ENCODE assay signal across 8 cellular contexts in the genomic region with DNA sequence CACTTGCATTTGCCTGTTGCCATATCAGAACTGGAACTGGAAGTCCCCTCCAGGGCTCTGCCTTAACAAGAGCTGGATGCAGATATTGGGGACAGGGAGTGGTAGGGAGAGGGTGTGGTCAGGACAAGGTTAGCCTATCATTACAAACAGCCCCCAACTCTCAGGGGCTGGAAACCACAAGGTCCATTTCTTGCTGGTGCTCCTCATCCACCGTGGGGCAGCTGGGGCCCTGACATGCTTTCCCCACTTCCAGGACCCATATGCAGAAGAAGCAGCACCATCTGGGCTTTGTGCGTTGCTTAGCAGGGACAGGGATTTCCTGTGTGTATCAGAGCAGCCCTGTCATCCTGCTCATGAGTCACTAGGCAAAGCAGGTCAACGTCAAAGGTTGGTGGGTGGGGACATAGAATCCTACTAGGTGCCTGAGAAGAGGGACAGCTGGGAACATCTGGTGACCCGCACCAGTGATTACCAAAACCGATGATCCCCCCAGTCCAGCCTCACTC. TPM values are rescaled to one million over a fixed set of nuclear protein-coding genes. Genes with fewer than 3 reads are reported as not detected.
A peak's percentile ranks its signal among the peaks of the same experiment; 100 is the strongest.
DNase-seq lines count a peak whose midpoint lies in the region; ATAC-seq and TF ChIP-seq lines count a peak whose summit lies in the region.

No MANE protein-coding gene starts in this region.

- CTCF ChIA-PET in activated CD4-positive, alpha-beta T cell treated with anti-CD3 and anti-CD28 coated beads for 36 hours (lab: Charles Lee) = interaction anchor here (0.8 to 1.6 kb wide), 3 partner anchors 15 to 30 kb away, joined by 3 to 5 read pairs (median 3); no protein-coding TSS in a partner anchor

- H3K27me3 Mint-ChIP-seq in activated CD4-positive, alpha-beta T cell treated with anti-CD3 and anti-CD28 coated beads for 36 hours = no peaks in the 10 kb centered on the region

- no peak overlapping the region for H3K4me3 Mint-ChIP-seq in activated CD4-positive, alpha-beta T cell treated with anti-CD3 and anti-CD28 coated beads for 36 hours

- no peak overlapping the region for H3K4me3 ChIP-seq in urinary bladder (ENCODE audit: low read depth, low read length)

- WGBS in urinary bladder = 44% methylated on average over 5 of the region's 5 CpGs

- POLR2A ChIA-PET in activated CD4-positive, alpha-beta T cell treated with anti-CD3 and anti-CD28 coated beads for 36 hours (lab: Charles Lee) = no interaction called here

- intact Hi-C loops in activated CD4-positive, alpha-beta T cell treated with anti-CD3 and anti-CD28 coated beads for 36 hours (cut with DNase I, micrococcal nuclease) = no loop called here

- no peaks in the 10 kb centered on the region for H3K9me3 Mint-ChIP-seq in activated CD4-positive, alpha-beta T cell treated with anti-CD3 and anti-CD28 coated beads for 36 hours (ENCODE audit: low read depth)

- H3K27ac Mint-ChIP-seq in activated CD4-positive, alpha-beta T cell treated with anti-CD3 and anti-CD28 coated beads for 36 hours = peak overlapping the region; percentile 58

- no peaks in the 10 kb centered on the region for H3K36me3 ChIP-seq in urinary bladder (ENCODE audit: insufficient read depth)

- DNase-seq in CMK (ENCODE audit: low read depth) = peak; percentile 85
- peak; percentile 78 for DNase-seq in activated CD4-positive, alpha-beta T cell treated with anti-CD3 and anti-CD28 coated beads for 36 hours
- DNase-seq in foreskin keratinocyte = peak; percentile 51 to 72
- no peak for DNase-seq in cerebellum (ENCODE audit: low spot score)
- no peak for DNase-seq in NCI-H226

- peaks cover 9% of the 10 kb centered on the region for H3K4me1 ChIP-seq in foreskin keratinocyte
- no peaks in the 10 kb centered on the region for H3K4me1 ChIP-seq in urinary bladder (ENCODE audit: insufficient read depth)

- peaks cover 7% of the 10 kb centered on the region for H3K27me3 ChIP-seq in foreskin keratinocyte

- H3K36me3 Mint-ChIP-seq in activated CD4-positive, alpha-beta T cell treated with anti-CD3 and anti-CD28 coated beads for 36 hours (ENCODE audit: low read depth) = no peaks in the 10 kb centered on the region

- peaks cover 15% of the 10 kb centered on the region for H3K4me1 Mint-ChIP-seq in activated CD4-positive, alpha-beta T cell treated with anti-CD3 and anti-CD28 coated beads for 36 hours

- no peak overlapping the region for H3K27ac ChIP-seq in foreskin keratinocyte
- peak overlapping the region; percentile 5 for H3K27ac ChIP-seq in urinary bladder (ENCODE audit: low read depth)

- ATAC-seq in GM21360 (IDR thresholded peaks at IDR 0.05; ENCODE audit: unreplicated experiment) = peak; percentile 89
- peak; percentile 94 for ATAC-seq in HG03460 (IDR thresholded peaks at IDR 0.05; ENCODE audit: unreplicated experiment)
- peak; percentile 100 for ATAC-seq in activated CD4-positive, alpha-beta T cell treated with anti-CD3 and anti-CD28 coated beads for 36 hours
- peak; percentile 94 for ATAC-seq in foreskin keratinocyte

- TF ChIP-seq CTCF in foreskin keratinocyte (conservative IDR thresholded peaks at IDR 0.05) = no peak

RNA-seq across cellular contexts. Expression of a gene that starts 26.9 kb away (rescaled TPM):
- 1 to 10 TPM; 1.6 to 1.8 TPM for total RNA-seq in activated CD4-positive, alpha-beta T cell treated with anti-CD3 and anti-CD28 coated beads for 36 hours
- total RNA-seq in foreskin keratinocyte = 4.2 and 4.5 TPM in 2 replicates
- polyA plus RNA-seq in foreskin keratinocyte = 5.0 and 6.4 TPM in 2 replicates
- total RNA-seq in urinary bladder = 9.4 TPM
- polyA plus RNA-seq in urinary bladder = 9.0 TPM
- total RNA-seq in cerebellum = 17.7 TPM

Comparison
In these comparisons a context has a peak if more than half of its experiments do, and no peak if none do; other contexts are left out.
1. DNase-seq: peak in CMK (single experiment), activated CD4-positive, alpha-beta T cell treated with anti-CD3 and anti-CD28 coated beads for 36 hours (single experiment) and foreskin keratinocyte (2 of 2); none in cerebellum (single experiment) and NCI-H226 (single experiment).
2. Peak in every context shown above with its lines, with median percentiles within 50 percentile points of each other: ATAC-seq.